In genomic region chr17:35731239-35731931, GRCh38 we compare ENCODE assay signal across 8 cellular contexts. TPM values are rescaled to one million over a fixed set of nuclear protein-coding genes. Genes with fewer than 3 reads are reported as not detected.
A peak's percentile ranks its signal among the peaks of the same experiment; 100 is the strongest.
DNase-seq lines count a peak whose midpoint lies in the region; ATAC-seq and TF ChIP-seq lines count a peak whose summit lies in the region.

TSS of gene RASL10B (plus strand) at chr17:35731639. CDS start at chr17:35735185, 3,546 bp downstream.

- peak within 1 kb of the TSS; percentile 70 for H4K91ac ChIP-seq in mesenchymal stem cell (ENCODE audit: low read length)

- no peak within 1 kb of the TSS for H3K4me3 Mint-ChIP-seq in activated CD8-positive, alpha-beta memory T cell treated with anti-CD3 and anti-CD28 coated beads, Interleukin-2, amount 10 ng/mL, durations not matched to agents 7 days and 5 days
- H3K4me3 Mint-ChIP-seq in endothelial cell (ENCODE audit: unreplicated experiment): peak within 1 kb of the TSS; percentile 87

- H3K4me3 ChIP-seq in mesenchymal stem cell (ENCODE audit: insufficient read depth in 1 of 2, low read depth in 1 of 2, low read length in 2 of 2) (peak within 1 kb of the TSS; percentile 69 to 70), Karpas-422 (ENCODE audit: low read length) (no peak within 1 kb of the TSS)

- CTCF ChIA-PET in activated CD8-positive, alpha-beta memory T cell treated with anti-CD3 and anti-CD28 coated beads, Interleukin-2, amount 10 ng/mL, durations not matched to agents 7 days and 5 days (lab: Charles Lee): interaction anchor here (0.7 to 1.9 kb wide), 4 partner anchors 10 to 117 kb away, joined by 3 to 8 read pairs (median 6); no protein-coding TSS in a partner anchor

- peak; percentile 40 for ATAC-seq in activated CD8-positive, alpha-beta memory T cell treated with anti-CD3 and anti-CD28 coated beads, Interleukin-2, amount 10 ng/mL, durations not matched to agents 7 days and 5 days
- ATAC-seq in HG03108 (IDR thresholded peaks at IDR 0.05; ENCODE audit: unreplicated experiment): no peak

- no peak within 1 kb of the TSS for H2BK5ac ChIP-seq in mesenchymal stem cell (ENCODE audit: low read depth, low read length, poor library complexity, severe bottlenecking)

- peak within 1 kb of the TSS; percentile 58 for H3K9ac ChIP-seq in mesenchymal stem cell (ENCODE audit: low read length)
- H3K9ac ChIP-seq in Karpas-422 (ENCODE audit: low read length): no peak within 1 kb of the TSS

- H3K9me3 Mint-ChIP-seq in activated CD8-positive, alpha-beta memory T cell treated with anti-CD3 and anti-CD28 coated beads, Interleukin-2, amount 10 ng/mL, durations not matched to agents 7 days and 5 days (ENCODE audit: low read depth): no peaks in the 10 kb centered on the region
- no peaks in the 10 kb centered on the region for H3K9me3 Mint-ChIP-seq in endothelial cell (ENCODE audit: unreplicated experiment)

- H3K9me2 ChIP-seq in Karpas-422 (replicated peaks; ENCODE audit: insufficient read depth, low read length): no peaks in the 10 kb centered on the region

- no peak within 1 kb of the TSS for H3K27ac Mint-ChIP-seq in activated CD8-positive, alpha-beta memory T cell treated with anti-CD3 and anti-CD28 coated beads, Interleukin-2, amount 10 ng/mL, durations not matched to agents 7 days and 5 days
- no peak within 1 kb of the TSS for H3K27ac Mint-ChIP-seq in endothelial cell (ENCODE audit: unreplicated experiment)

- peak within 1 kb of the TSS in 1 of 2 experiments; percentile 86 for H3K14ac ChIP-seq in mesenchymal stem cell (ENCODE audit: low read length in 2 of 2)

- peak within 1 kb of the TSS; percentile 10 for H4K8ac ChIP-seq in mesenchymal stem cell (ENCODE audit: low read length)

- peaks cover 23% of the 10 kb centered on the region for H3K27me3 Mint-ChIP-seq in activated CD8-positive, alpha-beta memory T cell treated with anti-CD3 and anti-CD28 coated beads, Interleukin-2, amount 10 ng/mL, durations not matched to agents 7 days and 5 days
- peaks cover 11% of the 10 kb centered on the region for H3K27me3 Mint-ChIP-seq in endothelial cell (ENCODE audit: unreplicated experiment)

- H3K23ac ChIP-seq in mesenchymal stem cell (ENCODE audit: low read length in 2 of 2): peak within 1 kb of the TSS in 1 of 2 experiments; percentile 85

- peaks cover 10% of the 10 kb centered on the region in 2 experiments for H3K36me3 ChIP-seq in mesenchymal stem cell (ENCODE audit: control insufficient read depth in 1 of 2, insufficient read depth in 2 of 2, low read depth in 1 of 2, low read length in 2 of 2)
- H3K36me3 ChIP-seq in Karpas-422 (ENCODE audit: insufficient read depth, low read length): no peaks in the 10 kb centered on the region

- 9% methylated on average over 22 of the region's 46 CpGs for WGBS in mesenchymal stem cell

- peak within 1 kb of the TSS; percentile 44 to 93 for H2BK12ac ChIP-seq in mesenchymal stem cell (ENCODE audit: low read length in 2 of 2)

- H3K9me3 ChIP-seq in mesenchymal stem cell (ENCODE audit: control insufficient read depth, low read length) (no peaks in the 10 kb centered on the region), Karpas-422 (ENCODE audit: low read length) (no peaks in the 10 kb centered on the region)

- H3K4me1 Mint-ChIP-seq in activated CD8-positive, alpha-beta memory T cell treated with anti-CD3 and anti-CD28 coated beads, Interleukin-2, amount 10 ng/mL, durations not matched to agents 7 days and 5 days: peaks cover 5% of the 10 kb centered on the region
- peaks cover 9% of the 10 kb centered on the region for H3K4me1 Mint-ChIP-seq in endothelial cell (ENCODE audit: unreplicated experiment)

- H3K4ac ChIP-seq in mesenchymal stem cell (ENCODE audit: low read depth in 1 of 2, low read length in 2 of 2): peak within 1 kb of the TSS in 1 of 2 experiments; percentile 95

- peak within 1 kb of the TSS; percentile 60 for H2AFZ ChIP-seq in mesenchymal stem cell (ENCODE audit: low read depth, low read length)
- no peak within 1 kb of the TSS for H2AFZ ChIP-seq in Karpas-422 (ENCODE audit: low read length)

- peaks cover 7% of the 10 kb centered on the region for H3K79me1 ChIP-seq in mesenchymal stem cell (replicated peaks; ENCODE audit: low read length, poor library complexity, severe bottlenecking)

- H2BK120ac ChIP-seq in mesenchymal stem cell (ENCODE audit: low read depth, low read length): peak within 1 kb of the TSS; percentile 56

- peaks cover 2% of the 10 kb centered on the region for H3K36me3 Mint-ChIP-seq in activated CD8-positive, alpha-beta memory T cell treated with anti-CD3 and anti-CD28 coated beads, Interleukin-2, amount 10 ng/mL, durations not matched to agents 7 days and 5 days
- peaks cover 9% of the 10 kb centered on the region for H3K36me3 Mint-ChIP-seq in endothelial cell (ENCODE audit: low read depth, unreplicated experiment)

- peak within 1 kb of the TSS; percentile 26 to 85 for H3K18ac ChIP-seq in mesenchymal stem cell (ENCODE audit: low read depth in 1 of 2, low read length in 2 of 2)

- DNase-seq in CMK (ENCODE audit: low read depth): peak; percentile 14
- DNase-seq in Kasumi-1 (lab: John Stamatoyannopoulos, UW): peak; percentile 39 to 51
- DNase-seq in activated CD8-positive, alpha-beta memory T cell treated with anti-CD3 and anti-CD28 coated beads, Interleukin-2, amount 10 ng/mL, durations not matched to agents 7 days and 5 days: no peak
- peak; percentile 59 for DNase-seq in endothelial cell (ENCODE audit: low spot score)
- peak; percentile 54 for DNase-seq in mesenchymal stem cell
- DNase-seq in stimulated activated CD8-positive, alpha-beta memory T cell treated with anti-CD3 and anti-CD28 coated beads, Interleukin-15, amount 100 ng/mL, for 48 hours (ENCODE audit: low read depth in 2 of 2): peak; percentile 17 to 23
- no peak for DNase-seq in Karpas-422

- peak within 1 kb of the TSS; percentile 83 for H2BK15ac ChIP-seq in mesenchymal stem cell (ENCODE audit: low read depth, poor library complexity, severe bottlenecking)

- H3K4me1 ChIP-seq in mesenchymal stem cell (ENCODE audit: control insufficient read depth, insufficient read depth, low read depth, low read length) (peaks cover 30% of the 10 kb centered on the region), Karpas-422 (ENCODE audit: low read length) (peaks cover 14% of the 10 kb centered on the region)

- H3K4me2 ChIP-seq in mesenchymal stem cell (ENCODE audit: low read length, poor library complexity, severe bottlenecking) (peak within 1 kb of the TSS; percentile 69), Karpas-422 (ENCODE audit: low read depth, low read length, poor library complexity, severe bottlenecking) (no peak within 1 kb of the TSS)

- no peaks in the 10 kb centered on the region for H4K20me1 ChIP-seq in Karpas-422 (ENCODE audit: insufficient read depth, low read depth, low read length)

- H3K27me3 ChIP-seq in mesenchymal stem cell (ENCODE audit: control insufficient read depth in 1 of 2, insufficient read depth in 1 of 2, low read length in 2 of 2) (peaks cover 0 to 42% of the 10 kb centered on the region in 2 experiments), Karpas-422 (ENCODE audit: low read length) (no peaks in the 10 kb centered on the region)

- H3K27ac ChIP-seq in mesenchymal stem cell (ENCODE audit: low read length, poor library complexity, severe bottlenecking): no peak within 1 kb of the TSS
- no peak within 1 kb of the TSS for H3K27ac ChIP-seq in Karpas-422 (ENCODE audit: low read length)

- TF ChIP-seq CTCF in endothelial cell (IDR thresholded peaks at IDR 0.05; ENCODE audit: unreplicated experiment): no peak

- H3K79me2 ChIP-seq in Karpas-422 (ENCODE audit: low read length): no peaks in the 10 kb centered on the region

- peak within 1 kb of the TSS; percentile 49 for H2AK5ac ChIP-seq in mesenchymal stem cell (ENCODE audit: low read length, severe bottlenecking)

RNA-seq across cellular contexts. Expression of gene RASL10B, which starts in this region (rescaled TPM):
- under 1 TPM in 1 of 2 experiments, not detected in 1; 0.37 TPM for total RNA-seq in activated CD8-positive, alpha-beta memory T cell treated with anti-CD3 and anti-CD28 coated beads, Interleukin-2, amount 10 ng/mL, durations not matched to agents 7 days and 5 days
- 1.7 TPM for total RNA-seq in endothelial cell (ENCODE audit: unreplicated experiment)
- polyA plus RNA-seq in mesenchymal stem cell (2013, experiment 1 of 2): 19.0 TPM
- 18.7 TPM for polyA plus RNA-seq in mesenchymal stem cell (2013, experiment 2 of 2)
- not detected in 2 replicates for total RNA-seq in Karpas-422 (2014; rRNA removed; shearing (Covaris generic); ENCODE audit: low replicate concordance)

Comparison
In these comparisons a context has a peak if more than half of its experiments do, and no peak if none do; other contexts are left out.
1. Peak in ATAC-seq in activated CD8-positive, alpha-beta memory T cell treated with anti-CD3 and anti-CD28 coated beads, Interleukin-2, amount 10 ng/mL, durations not matched to agents 7 days and 5 days; RNA of the gene not detected or under 1 TPM.
2. DNase-seq: peak in CMK (single experiment), Kasumi-1 (2 of 2), endothelial cell (single experiment), mesenchymal stem cell (single experiment) and stimulated activated CD8-positive, alpha-beta memory T cell treated with anti-CD3 and anti-CD28 coated beads, Interleukin-15, amount 100 ng/mL, for 48 hours (2 of 2); none in activated CD8-positive, alpha-beta memory T cell treated with anti-CD3 and anti-CD28 coated beads, Interleukin-2, amount 10 ng/mL, durations not matched to agents 7 days and 5 days (single experiment) and Karpas-422 (single experiment).